In genomic region chr17:48026503-48027321, GRCh38 we compare ENCODE assay signal across 1 cellular context.
TF ChIP-seq lines count a peak whose summit lies in the region.

No MANE protein-coding gene starts in this region.

TF ChIP-seq in HepG2, 621 proteins besides CTCF, POLR2A, EP300 and RAD21 (continues in another document):
- TF ChIP-seq GATAD2A (CRISPR knock-in tag; IDR thresholded peaks at IDR 0.05) (0 out of 2 replicates have a peak, but pooled peaks have one; percentile 30), SOX6 (IDR thresholded peaks at IDR 0.05) (no peak), SOX6 (CRISPR knock-in tag; IDR thresholded peaks at IDR 0.05) (0 out of 2 replicates have a peak, but pooled peaks have one; percentile 41), CSRNP1 (CRISPR knock-in tag; IDR thresholded peaks at IDR 0.05) (no peak), ZNF580 (CRISPR knock-in tag; IDR thresholded peaks at IDR 0.05; ENCODE audit: borderline replicate concordance, low read depth) (peak; percentile 60; the same call in 1 of the 2 replicates), KAT8 (CRISPR knock-in tag; IDR thresholded peaks at IDR 0.05) (peak; percentile 63), GZF1 (CRISPR knock-in tag; IDR thresholded peaks at IDR 0.05) (no peak), ZBTB21 (CRISPR knock-in tag; IDR thresholded peaks at IDR 0.05) (no peak), DZIP1 (CRISPR knock-in tag; IDR thresholded peaks at IDR 0.05) (peak; percentile 62; the same call in 1 of the 2 replicates), CAMTA2 (CRISPR knock-in tag; IDR thresholded peaks at IDR 0.05; ENCODE audit: borderline replicate concordance) (0 out of 2 replicates have a peak, but pooled peaks have one; percentile 4), CREB1 (IDR thresholded peaks at IDR 0.05) (no peak), CREB1 (CRISPR knock-in tag; IDR thresholded peaks at IDR 0.05) (no peak), HNRNPLL (IDR thresholded peaks at IDR 0.05; ENCODE audit: low read depth, low read length, poor library complexity, severe bottlenecking) (peak; percentile 72), CENPT (CRISPR knock-in tag; IDR thresholded peaks at IDR 0.05; ENCODE audit: low read depth) (no peak), AGO2 (optimal IDR thresholded peaks at IDR 0.05; ENCODE audit: low read depth, low read length) (no peak), POLR2G (IDR thresholded peaks at IDR 0.05; ENCODE audit: low read depth, low read length) (no peak), ZNF574 (CRISPR knock-in tag; IDR thresholded peaks at IDR 0.05) (peak; percentile 75), KLF9 (CRISPR knock-in tag; IDR thresholded peaks at IDR 0.05; ENCODE audit: low read depth) (no peak), ZNF7 (CRISPR knock-in tag; IDR thresholded peaks at IDR 0.05) (no peak), GATA4 (IDR thresholded peaks at IDR 0.05; ENCODE audit: borderline replicate concordance, low read depth) (no peak), TP53 (CRISPR knock-in tag; conservative IDR thresholded peaks at IDR 0.05) (no peak), JUN (CRISPR knock-in tag; IDR thresholded peaks at IDR 0.05) (peak; percentile 70; the same call in 1 of the 2 replicates), BRD4 (CRISPR knock-in tag; IDR thresholded peaks at IDR 0.05) (no peak), TAF1 (CRISPR knock-in tag; IDR thresholded peaks at IDR 0.05) (no peak), BCL6 (CRISPR knock-in tag; IDR thresholded peaks at IDR 0.05) (0 out of 2 replicates have a peak, but pooled peaks have one; percentile 18), ZNF276 (CRISPR knock-in tag; IDR thresholded peaks at IDR 0.05; ENCODE audit: low read depth) (0 out of 2 replicates have a peak, but pooled peaks have one; percentile 34), ZNF451 (CRISPR knock-in tag; IDR thresholded peaks at IDR 0.05) (0 out of 2 replicates have a peak, but pooled peaks have one; percentile 47), PHF5A (CRISPR knock-in tag; IDR thresholded peaks at IDR 0.05; ENCODE audit: low read depth, unreplicated experiment) (no peak), SAP130 (CRISPR knock-in tag; IDR thresholded peaks at IDR 0.05; ENCODE audit: low read depth) (peak; percentile 59), KAT7 (CRISPR knock-in tag; IDR thresholded peaks at IDR 0.05; ENCODE audit: borderline replicate concordance) (no peak), ZNF501 (CRISPR knock-in tag; IDR thresholded peaks at IDR 0.05) (no peak), IRF2 (CRISPR knock-in tag; IDR thresholded peaks at IDR 0.05) (0 out of 2 replicates have a peak, but pooled peaks have one; percentile 62), ZFP62 (CRISPR knock-in tag; IDR thresholded peaks at IDR 0.05) (no peak), SRF (IDR thresholded peaks at IDR 0.05; ENCODE audit: low read depth, low read length) (no peak), YY1 (IDR thresholded peaks at IDR 0.05; ENCODE audit: insufficient read depth, insufficient replicate concordance, low read depth, low read length) (peak; percentile 58), ZNF253 (CRISPR knock-in tag; IDR thresholded peaks at IDR 0.05; ENCODE audit: borderline replicate concordance) (no peak), HHEX (CRISPR knock-in tag; IDR thresholded peaks at IDR 0.05) (no peak), MIER3 (CRISPR knock-in tag; IDR thresholded peaks at IDR 0.05; ENCODE audit: borderline replicate concordance) (peak; percentile 26; the same call in 1 of the 2 replicates), ZNF576 (CRISPR knock-in tag; IDR thresholded peaks at IDR 0.05) (no peak)
- TF ChIP-seq, protein P1, sequence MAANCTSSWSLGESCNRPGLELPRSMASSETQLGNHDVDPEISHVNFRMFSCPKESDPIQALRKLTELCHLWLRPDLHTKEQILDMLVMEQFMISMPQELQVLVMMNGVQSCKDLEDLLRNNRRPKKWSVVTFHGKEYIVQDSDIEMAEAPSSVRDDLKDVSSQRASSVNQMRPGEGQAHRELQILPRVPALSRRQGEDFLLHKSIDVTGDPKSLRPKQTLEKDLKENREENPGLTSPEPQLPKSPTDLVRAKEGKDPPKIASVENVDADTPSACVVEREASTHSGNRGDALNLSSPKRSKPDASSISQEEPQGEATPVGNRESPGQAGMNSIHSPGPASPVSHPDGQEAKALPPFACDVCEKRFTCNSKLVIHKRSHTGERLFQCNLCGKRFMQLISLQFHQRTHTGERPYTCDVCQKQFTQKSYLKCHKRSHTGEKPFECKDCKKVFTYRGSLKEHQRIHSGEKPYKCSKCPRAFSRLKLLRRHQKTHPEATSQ (CRISPR knock-in tag; IDR thresholded peaks at IDR 0.05; ENCODE audit: borderline replicate concordance): no peak
- TF ChIP-seq, protein P2, sequence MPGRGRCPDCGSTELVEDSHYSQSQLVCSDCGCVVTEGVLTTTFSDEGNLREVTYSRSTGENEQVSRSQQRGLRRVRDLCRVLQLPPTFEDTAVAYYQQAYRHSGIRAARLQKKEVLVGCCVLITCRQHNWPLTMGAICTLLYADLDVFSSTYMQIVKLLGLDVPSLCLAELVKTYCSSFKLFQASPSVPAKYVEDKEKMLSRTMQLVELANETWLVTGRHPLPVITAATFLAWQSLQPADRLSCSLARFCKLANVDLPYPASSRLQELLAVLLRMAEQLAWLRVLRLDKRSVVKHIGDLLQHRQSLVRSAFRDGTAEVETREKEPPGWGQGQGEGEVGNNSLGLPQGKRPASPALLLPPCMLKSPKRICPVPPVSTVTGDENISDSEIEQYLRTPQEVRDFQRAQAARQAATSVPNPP (CRISPR knock-in tag; IDR thresholded peaks at IDR 0.05): no peak
- TF ChIP-seq, protein P3, sequence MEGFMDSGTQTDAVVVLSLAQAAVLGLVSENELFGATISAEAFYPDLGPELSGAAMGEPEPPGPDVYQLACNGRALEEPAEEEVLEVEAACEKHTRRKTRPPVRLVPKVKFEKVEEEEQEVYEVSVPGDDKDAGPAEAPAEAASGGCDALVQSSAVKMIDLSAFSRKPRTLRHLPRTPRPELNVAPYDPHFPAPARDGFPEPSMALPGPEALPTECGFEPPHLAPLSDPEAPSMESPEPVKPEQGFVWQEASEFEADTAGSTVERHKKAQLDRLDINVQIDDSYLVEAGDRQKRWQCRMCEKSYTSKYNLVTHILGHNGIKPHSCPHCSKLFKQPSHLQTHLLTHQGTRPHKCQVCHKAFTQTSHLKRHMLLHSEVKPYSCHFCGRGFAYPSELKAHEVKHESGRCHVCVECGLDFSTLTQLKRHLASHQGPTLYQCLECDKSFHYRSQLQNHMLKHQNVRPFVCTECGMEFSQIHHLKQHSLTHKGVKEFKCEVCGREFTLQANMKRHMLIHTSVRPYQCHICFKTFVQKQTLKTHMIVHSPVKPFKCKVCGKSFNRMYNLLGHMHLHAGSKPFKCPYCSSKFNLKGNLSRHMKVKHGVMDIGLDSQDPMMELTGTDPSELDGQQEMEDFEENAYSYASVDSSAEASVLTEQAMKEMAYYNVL (CRISPR knock-in tag; IDR thresholded peaks at IDR 0.05; ENCODE audit: borderline replicate concordance): no peak
- TF ChIP-seq, protein P4, sequence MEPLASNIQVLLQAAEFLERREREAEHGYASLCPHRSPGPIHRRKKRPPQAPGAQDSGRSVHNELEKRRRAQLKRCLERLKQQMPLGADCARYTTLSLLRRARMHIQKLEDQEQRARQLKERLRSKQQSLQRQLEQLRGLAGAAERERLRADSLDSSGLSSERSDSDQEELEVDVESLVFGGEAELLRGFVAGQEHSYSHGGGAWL (CRISPR knock-in tag; IDR thresholded peaks at IDR 0.05): no peak
- TF ChIP-seq, protein P5, sequence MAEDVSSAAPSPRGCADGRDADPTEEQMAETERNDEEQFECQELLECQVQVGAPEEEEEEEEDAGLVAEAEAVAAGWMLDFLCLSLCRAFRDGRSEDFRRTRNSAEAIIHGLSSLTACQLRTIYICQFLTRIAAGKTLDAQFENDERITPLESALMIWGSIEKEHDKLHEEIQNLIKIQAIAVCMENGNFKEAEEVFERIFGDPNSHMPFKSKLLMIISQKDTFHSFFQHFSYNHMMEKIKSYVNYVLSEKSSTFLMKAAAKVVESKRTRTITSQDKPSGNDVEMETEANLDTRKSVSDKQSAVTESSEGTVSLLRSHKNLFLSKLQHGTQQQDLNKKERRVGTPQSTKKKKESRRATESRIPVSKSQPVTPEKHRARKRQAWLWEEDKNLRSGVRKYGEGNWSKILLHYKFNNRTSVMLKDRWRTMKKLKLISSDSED (CRISPR knock-in tag; IDR thresholded peaks at IDR 0.05): no peak
- TF ChIP-seq, protein P6, sequence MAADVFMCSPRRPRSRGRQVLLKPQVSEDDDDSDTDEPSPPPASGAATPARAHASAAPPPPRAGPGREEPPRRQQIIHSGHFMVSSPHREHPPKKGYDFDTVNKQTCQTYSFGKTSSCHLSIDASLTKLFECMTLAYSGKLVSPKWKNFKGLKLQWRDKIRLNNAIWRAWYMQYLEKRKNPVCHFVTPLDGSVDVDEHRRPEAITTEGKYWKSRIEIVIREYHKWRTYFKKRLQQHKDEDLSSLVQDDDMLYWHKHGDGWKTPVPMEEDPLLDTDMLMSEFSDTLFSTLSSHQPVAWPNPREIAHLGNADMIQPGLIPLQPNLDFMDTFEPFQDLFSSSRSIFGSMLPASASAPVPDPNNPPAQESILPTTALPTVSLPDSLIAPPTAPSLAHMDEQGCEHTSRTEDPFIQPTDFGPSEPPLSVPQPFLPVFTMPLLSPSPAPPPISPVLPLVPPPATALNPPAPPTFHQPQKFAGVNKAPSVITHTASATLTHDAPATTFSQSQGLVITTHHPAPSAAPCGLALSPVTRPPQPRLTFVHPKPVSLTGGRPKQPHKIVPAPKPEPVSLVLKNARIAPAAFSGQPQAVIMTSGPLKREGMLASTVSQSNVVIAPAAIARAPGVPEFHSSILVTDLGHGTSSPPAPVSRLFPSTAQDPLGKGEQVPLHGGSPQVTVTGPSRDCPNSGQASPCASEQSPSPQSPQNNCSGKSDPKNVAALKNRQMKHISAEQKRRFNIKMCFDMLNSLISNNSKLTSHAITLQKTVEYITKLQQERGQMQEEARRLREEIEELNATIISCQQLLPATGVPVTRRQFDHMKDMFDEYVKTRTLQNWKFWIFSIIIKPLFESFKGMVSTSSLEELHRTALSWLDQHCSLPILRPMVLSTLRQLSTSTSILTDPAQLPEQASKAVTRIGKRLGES (CRISPR knock-in tag; IDR thresholded peaks at IDR 0.05; ENCODE audit: borderline replicate concordance): no peak
